In genomic region chr1:179228783-179229213, GRCh38 we compare ENCODE assay signal across 8 cellular contexts. TPM values are rescaled to one million over a fixed set of nuclear protein-coding genes. Genes with fewer than 3 reads are reported as not detected.
DNase-seq lines count a peak whose midpoint lies in the region; ATAC-seq and TF ChIP-seq lines count a peak whose summit lies in the region.

No MANE protein-coding gene starts in this region.

- H2BK12ac ChIP-seq in neuronal stem cell (ENCODE audit: low read length) = no peak overlapping the region

- no peak overlapping the region for H4K8ac ChIP-seq in neuronal stem cell (ENCODE audit: low read depth, low read length)

- H2AFZ ChIP-seq in neuronal stem cell (ENCODE audit: low read length) = peak overlapping the region; percentile 96

- H2BK120ac ChIP-seq in neuronal stem cell (ENCODE audit: low read depth, low read length) = peak overlapping the region; percentile 85

- peak; percentile 18 for ATAC-seq in foreskin keratinocyte
- peak; percentile 72 to 75 for ATAC-seq in upper lobe of left lung (ENCODE audit: low FRiP score in 2 of 2)

- no peak overlapping the region for H2BK15ac ChIP-seq in neuronal stem cell (ENCODE audit: low read length)

- H3K14ac ChIP-seq in neuronal stem cell (ENCODE audit: low read length) = no peak overlapping the region

- no peaks in the 10 kb centered on the region for H3K9me3 Mint-ChIP-seq in HFFc6

- H3K4ac ChIP-seq in neuronal stem cell (ENCODE audit: low read length) = no peak overlapping the region

- H3K36me3 ChIP-seq in neuronal stem cell (replicated peaks in 1 of 2; ENCODE audit: control insufficient read depth in 2 of 2, insufficient read depth in 2 of 2, low read length in 2 of 2) (peaks cover 3 to 21% of the 10 kb centered on the region in 2 donors), upper lobe of left lung (peaks cover 0 to 7% (median 2%) of the 10 kb centered on the region in 4 donors)

- H3K4me2 ChIP-seq in neuronal stem cell (ENCODE audit: insufficient read depth, low read length, poor library complexity, severe bottlenecking) = peak overlapping the region; percentile 58

- H3K4me3 ChIP-seq in neuronal stem cell (ENCODE audit: low read length in 2 of 2) (peak overlapping the region; percentile 74 to 98), upper lobe of left lung (peak overlapping the region; percentile 81 to 97 (median 88))

- no peaks in the 10 kb centered on the region; the same call in 1 of the 2 replicates for H3K27me3 Mint-ChIP-seq in HFFc6 (ENCODE audit: insufficient read depth)

- H3K4me1 Mint-ChIP-seq in HFFc6 (ENCODE audit: low read depth) = peaks cover 61% of the 10 kb centered on the region

- peak overlapping the region; percentile 90 for H3K23ac ChIP-seq in neuronal stem cell (ENCODE audit: low read depth, low read length, poor library complexity)

- TF ChIP-seq POLR2A in upper lobe of left lung (IDR thresholded peaks at IDR 0.05) = no peak

- H3K27ac ChIP-seq in foreskin keratinocyte (no peak overlapping the region), neuronal stem cell (replicated peaks; ENCODE audit: low read length) (peak overlapping the region; percentile 89), upper lobe of left lung (peak overlapping the region; percentile 79 to 90 (median 88))

- no peak overlapping the region for H2AK5ac ChIP-seq in neuronal stem cell (ENCODE audit: low read depth, low read length)

- H3K27me3 ChIP-seq in foreskin keratinocyte (no peaks in the 10 kb centered on the region), neuronal stem cell (ENCODE audit: control insufficient read depth in 3 of 3, insufficient read depth in 3 of 3, low read depth in 1 of 3, low read length in 3 of 3) (no peaks in the 10 kb centered on the region), upper lobe of left lung (no peaks in the 10 kb centered on the region)

- H3K18ac ChIP-seq in neuronal stem cell (ENCODE audit: low read length) = peak overlapping the region; percentile 8

- peak overlapping the region; percentile 97 for H2BK5ac ChIP-seq in neuronal stem cell (ENCODE audit: low read length)

- peaks cover 2% of the 10 kb centered on the region for H3K79me1 ChIP-seq in neuronal stem cell (ENCODE audit: low read depth, low read length)

- TF ChIP-seq CTCF in HFFc6 (IDR thresholded peaks at IDR 0.05) (no peak), foreskin keratinocyte (conservative IDR thresholded peaks at IDR 0.05) (no peak), upper lobe of left lung (IDR thresholded peaks at IDR 0.05) (no peak)

- peak overlapping the region; percentile 94 for H3K4me3 Mint-ChIP-seq in HFFc6

- WGBS in neuronal stem cell (ENCODE audit: extremely low coverage in 2 of 2, insufficient read length in 2 of 2, insufficient replicate concordance in 1 of 2), 2 donors = no CpG with 5 or more reads among the region's 19 CpGs
- WGBS in upper lobe of left lung, 2 donors = 0 to 4% methylated on average over 8 to 11 of the region's 19 CpGs

- no peak for TF ChIP-seq EP300 in upper lobe of left lung (IDR thresholded peaks at IDR 0.05)

- H3K9ac ChIP-seq in neuronal stem cell (ENCODE audit: low read depth, low read length, poor library complexity) = peak overlapping the region; percentile 57

- no peak overlapping the region for H4K91ac ChIP-seq in neuronal stem cell (ENCODE audit: low read depth, low read length, poor library complexity)

- DNase-seq in ELR (ENCODE audit: low read depth) (peak; percentile 62), HFFc6 (no peak), NCI-H526 (lab: John Stamatoyannopoulos, UW) (peak; percentile 54 to 87), activated T-helper 1 cell treated with Interleukin-2 at 50 U/mL for 16 hours (ENCODE audit: low read depth) (peak; percentile 4), foreskin keratinocyte (peak in 1 of 2 donors; percentile 17), neuronal stem cell (ENCODE audit: low spot score) (peak; percentile 37), upper lobe of left lung (peak in 1 of 2 donors; percentile 67), GF-D8 (lab: John Stamatoyannopoulos, UW) (no peak)

- peaks cover 4% of the 10 kb centered on the region; the same call in 1 of the 2 replicates for H3K36me3 Mint-ChIP-seq in HFFc6 (ENCODE audit: low read depth)

- H3K9me3 ChIP-seq in neuronal stem cell (replicated peaks in 1 of 2; ENCODE audit: control insufficient read depth in 2 of 2, insufficient read depth in 1 of 2, low read depth in 1 of 2, low read length in 2 of 2) (no peaks in the 10 kb centered on the region), upper lobe of left lung (no peaks in the 10 kb centered on the region)

- peak overlapping the region; percentile 76 for H3K27ac Mint-ChIP-seq in HFFc6

- H3K4me1 ChIP-seq in foreskin keratinocyte (peaks cover 32% of the 10 kb centered on the region), neuronal stem cell (ENCODE audit: control insufficient read depth in 2 of 2, insufficient read depth in 1 of 2, low read depth in 1 of 2, low read length in 2 of 2) (peaks cover 2 to 4% of the 10 kb centered on the region in 2 donors), upper lobe of left lung (peaks cover 14 to 21% (median 19%) of the 10 kb centered on the region in 4 donors)

RNA-seq across cellular contexts. Expression of gene ABL2, which starts 0.7 kb away (rescaled TPM):
- total RNA-seq in HFFc6 (2021; fragmentation: NEBNext Ultra II Directional; extraction: Animal tissue kit (Norgen Biotek cat#: 25700)) = 10 to 100 TPM; 54.1 to 65.9 (median 61.2) TPM
- total RNA-seq in foreskin keratinocyte (42.2 and 47.3 TPM in 2 replicates), upper lobe of left lung (10 to 100 TPM; 17.2 to 31.3 (median 22.9) TPM)
- polyA plus RNA-seq in foreskin keratinocyte = 4.5 TPM in 2 replicates
- polyA plus RNA-seq in neuronal stem cell (2013, experiment 1 of 2) = 7.8 TPM
- 8.4 TPM for polyA plus RNA-seq in neuronal stem cell (2013, experiment 2 of 2)

Comparison
In these comparisons a context has a peak if more than half of its experiments do, and no peak if none do; other contexts are left out.
1. DNase-seq: peak in ELR (single experiment), NCI-H526 (2 of 2), activated T-helper 1 cell treated with Interleukin-2 at 50 U/mL for 16 hours (single experiment) and neuronal stem cell (single experiment); none in HFFc6 (single experiment) and GF-D8 (single experiment).